ENCODE assay signal across 15 cellular contexts in genomic region chr20:4451487-4451886, GRCh38.
"Had no signal": no experiment of that assay in that cellular context is flagged by ENCODE, and none has a peak within 500 bp of the region (broad histone marks: within the 10 kb centered on the region; RNA-seq: fewer than 3 reads in every experiment).

No MANE protein-coding gene starts in this region.

- H3K9me3 ChIP-seq: esophagus squamous epithelium, gastrocnemius medialis, left ventricle myocardium inferior, testis, uterus had no signal

- H3K79me2 ChIP-seq: parathyroid adenoma had no signal

- H2AFZ ChIP-seq: parathyroid adenoma had no signal

- H3K4me3 ChIP-seq: esophagus squamous epithelium, gastrocnemius medialis, heart right ventricle, left ventricle myocardium inferior, testis, uterus had no signal

- H3K27me3 ChIP-seq: brain microvascular endothelial cell, esophagus squamous epithelium, gastrocnemius medialis, heart right ventricle, testis, uterus had no signal

- H3K27ac ChIP-seq: brain microvascular endothelial cell, esophagus squamous epithelium, gastrocnemius medialis, heart right ventricle, left ventricle myocardium inferior, parathyroid adenoma, testis, uterus had no signal

- H3K36me3 ChIP-seq: brain microvascular endothelial cell, esophagus squamous epithelium, gastrocnemius medialis, heart right ventricle, left ventricle myocardium inferior, uterus had no signal

- H3K4me1 ChIP-seq: gastrocnemius medialis, parathyroid adenoma, uterus had no signal

- ATAC-seq: gastrocnemius medialis, heart right ventricle, T-helper 17 cell had no signal

- DNase-seq: activated CD4-positive, CD25-positive, alpha-beta regulatory T cell; activated naive CD4-positive, alpha-beta T cell treated with anti-CD3 and anti-CD28 coated beads, Interleukin-2, amount 10 ng/mL, durations not matched to agents 7 days and 5 days; brain microvascular endothelial cell; endodermal cell; esophagus squamous epithelium; gastrocnemius medialis; heart right ventricle; islet precursor cell; left ventricle myocardium inferior; stimulated activated CD4-positive, alpha-beta T cell treated with anti-CD3 and anti-CD28 coated beads, Interleukin-15, amount 100 ng/mL, for 24 hours; stimulated activated CD4-positive, alpha-beta T cell treated with anti-CD3 and anti-CD28 coated beads, Interleukin-4, amount 100 ng/mL, for 24 hours; T-helper 17 cell; testis; uterus had no signal

- H3K9ac ChIP-seq: parathyroid adenoma had no signal
